8 cellular contexts compared by ENCODE assay signal in the genomic region with DNA sequence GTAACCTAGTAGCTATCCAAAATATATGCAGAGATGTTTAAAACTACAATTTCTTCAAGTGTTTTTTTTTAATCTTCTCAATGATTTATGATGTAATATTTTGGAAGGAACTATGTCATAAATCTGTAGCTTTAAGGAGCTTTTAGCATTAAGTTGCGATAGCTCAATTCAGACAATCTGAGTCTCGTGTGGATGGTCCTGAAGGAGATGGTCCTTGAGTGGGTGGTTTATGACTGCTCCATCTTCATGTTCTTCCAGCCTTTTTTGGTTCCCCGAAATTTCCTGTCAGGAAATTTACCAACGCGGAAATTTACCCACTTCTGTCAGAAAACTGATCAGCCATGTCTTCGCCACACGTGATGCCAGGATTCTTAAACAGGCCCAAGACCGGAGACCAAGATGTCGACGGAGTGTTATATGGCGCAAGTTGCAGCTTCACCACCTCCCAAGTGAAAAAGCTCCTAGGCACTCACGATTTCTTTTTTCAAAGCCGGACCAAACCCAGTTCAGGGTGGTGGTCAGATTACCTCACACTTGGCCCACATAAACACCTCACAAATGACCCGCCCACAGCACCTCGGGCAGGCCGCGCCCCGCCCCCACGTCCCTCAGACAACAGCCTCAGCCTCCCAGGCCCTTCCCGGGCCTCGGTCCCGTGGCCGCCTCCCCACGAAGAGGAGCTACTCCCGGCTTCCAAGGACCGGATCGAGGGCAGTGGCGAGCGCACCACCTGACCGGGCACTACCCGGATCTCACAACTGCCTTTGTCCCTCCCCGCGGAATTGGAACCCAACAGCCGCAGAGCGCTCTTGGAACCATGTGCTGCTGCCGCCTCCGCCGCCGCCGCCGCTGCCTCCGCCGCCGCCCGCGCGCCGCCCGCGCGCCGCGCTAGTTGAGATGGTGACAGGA. TPM values are rescaled to one million over a fixed set of nuclear protein-coding genes. Genes with fewer than 3 reads are reported as not detected.
A peak's percentile ranks its signal among the peaks of the same experiment; 100 is the strongest.
DNase-seq lines count a peak whose midpoint lies in the region; ATAC-seq and TF ChIP-seq lines count a peak whose summit lies in the region.

TSS of gene MORC2 (minus strand) at position 760 of the 909 bp plus-strand sequence. CDS start 885 bp downstream, outside the sequence.

- peak within 1 kb of the TSS; percentile 87 for H2AFZ ChIP-seq in GM23248
- H2AFZ ChIP-seq in Karpas-422 (ENCODE audit: low read length), result peak within 1 kb of the TSS; percentile 17; the same call in 1 of the 2 replicates
- peak within 1 kb of the TSS; percentile 83 for H2AFZ ChIP-seq in parathyroid adenoma

- H3K9me3 ChIP-seq in GM23248 (ENCODE audit: low read depth) (no peaks in the 10 kb centered on the region), Karpas-422 (ENCODE audit: low read length) (no peaks in the 10 kb centered on the region; the same call in 1 of the 2 replicates), parathyroid adenoma (ENCODE audit: control insufficient read depth, low read length) (peaks cover 10% of the 10 kb centered on the region)

- ATAC-seq in HG03571 (IDR thresholded peaks at IDR 0.05; ENCODE audit: unreplicated experiment), result no peak

- H3K9ac ChIP-seq in GM23248, result peak within 1 kb of the TSS; percentile 94
- H3K9ac ChIP-seq in Karpas-422 (ENCODE audit: low read length), result peak within 1 kb of the TSS; percentile 86
- peak within 1 kb of the TSS; percentile 80 for H3K9ac ChIP-seq in parathyroid adenoma

- H4K20me1 ChIP-seq in GM23248 (ENCODE audit: insufficient read depth), result peaks cover 22% of the 10 kb centered on the region; the same call in 1 of the 2 replicates
- peaks cover 31% of the 10 kb centered on the region for H4K20me1 ChIP-seq in Karpas-422 (ENCODE audit: insufficient read depth, low read depth, low read length)

- peak within 1 kb of the TSS; percentile 86 for H3K27ac ChIP-seq in GM23248
- H3K27ac ChIP-seq in Karpas-422 (ENCODE audit: low read length), result peak within 1 kb of the TSS; percentile 78
- H3K27ac ChIP-seq in parathyroid adenoma, result peak within 1 kb of the TSS; percentile 93

- H3K4me3 Mint-ChIP-seq in activated naive CD4-positive, alpha-beta T cell treated with anti-CD3 and anti-CD28 coated beads, Interleukin-2, amount 50 U/mL, for 24 hours, result peak within 1 kb of the TSS; percentile 96

- no peaks in the 10 kb centered on the region for H3K27me3 Mint-ChIP-seq in activated naive CD4-positive, alpha-beta T cell treated with anti-CD3 and anti-CD28 coated beads, Interleukin-2, amount 50 U/mL, for 24 hours

- H3K27me3 ChIP-seq in GM23248 (replicated peaks; ENCODE audit: insufficient read depth) (no peaks in the 10 kb centered on the region), Karpas-422 (ENCODE audit: low read length) (no peaks in the 10 kb centered on the region), parathyroid adenoma (ENCODE audit: control insufficient read depth, insufficient read depth, low read length) (no peaks in the 10 kb centered on the region)

- H3K4me1 ChIP-seq in GM23248 (ENCODE audit: insufficient read depth), result peaks cover 43% of the 10 kb centered on the region
- peaks cover 44% of the 10 kb centered on the region for H3K4me1 ChIP-seq in Karpas-422 (ENCODE audit: low read length)
- peaks cover 4% of the 10 kb centered on the region for H3K4me1 ChIP-seq in parathyroid adenoma

- H3K4me1 Mint-ChIP-seq in activated naive CD4-positive, alpha-beta T cell treated with anti-CD3 and anti-CD28 coated beads, Interleukin-2, amount 50 U/mL, for 24 hours, result peaks cover 66% of the 10 kb centered on the region

- TF ChIP-seq CTCF in GM10266 (IDR thresholded peaks at IDR 0.05; ENCODE audit: control insufficient read depth, insufficient read depth, low read depth, missing control alignments) (no peak), parathyroid adenoma (IDR thresholded peaks at IDR 0.05) (no peak), GM10248 (IDR thresholded peaks at IDR 0.05; ENCODE audit: control extremely low read depth, extremely low read depth, low read depth, missing control alignments) (no peak)

- peak within 1 kb of the TSS; percentile 90 for H3K4me2 ChIP-seq in GM23248 (ENCODE audit: unreplicated experiment)
- peak within 1 kb of the TSS; percentile 92 for H3K4me2 ChIP-seq in Karpas-422 (ENCODE audit: low read depth, low read length, poor library complexity, severe bottlenecking)
- H3K4me2 ChIP-seq in parathyroid adenoma (ENCODE audit: low read length), result peak within 1 kb of the TSS; percentile 80

- in situ Hi-C loops in GM23248 (cut with MboI), result no loop called here

- DNase-seq in GM10266 (ENCODE audit: extremely low spot score), result peak; percentile 11
- no peak for DNase-seq in GM23248
- no peak for DNase-seq in Karpas-422
- DNase-seq in cardiac septum (ENCODE audit: low spot score), result no peak
- DNase-seq in GM10248 (ENCODE audit: extremely low spot score), result no peak

- intact Hi-C loops in cardiac septum (cut with DNase I), result loop anchor here (2.0 kb wide), 1 partner anchor 113 kb away; the partner anchor contains the start of gene SMTN

- WGBS in GM23248 (ENCODE audit: low coverage in 1 of 2, low lambda C conversion rate in 2 of 2, missing lambda C conversion rate in 2 of 2), 2 experiments, result 17 to 29% methylated on average over 32 to 52 of the region's 53 CpGs

- peak within 1 kb of the TSS; percentile 88 for H3K4me3 ChIP-seq in GM23248
- H3K4me3 ChIP-seq in Karpas-422 (ENCODE audit: low read length), result peak within 1 kb of the TSS; percentile 77
- peak within 1 kb of the TSS; percentile 81 for H3K4me3 ChIP-seq in parathyroid adenoma (ENCODE audit: low read depth, low read length)

- 0 out of 2 replicates have a peak, but pooled peaks cover 10% of the 10 kb centered on the region for H3F3A ChIP-seq in GM23248 (ENCODE audit: insufficient read depth)

- H3K36me3 ChIP-seq in GM23248 (ENCODE audit: low read depth) (peaks cover 30% of the 10 kb centered on the region), Karpas-422 (ENCODE audit: insufficient read depth, low read length) (peaks cover 52% of the 10 kb centered on the region), parathyroid adenoma (ENCODE audit: control insufficient read depth, insufficient read depth, low read length) (peaks cover 6% of the 10 kb centered on the region)

- H3K9me3 Mint-ChIP-seq in activated naive CD4-positive, alpha-beta T cell treated with anti-CD3 and anti-CD28 coated beads, Interleukin-2, amount 50 U/mL, for 24 hours, result peaks cover 25% of the 10 kb centered on the region

- peaks cover 51% of the 10 kb centered on the region for H3K36me3 Mint-ChIP-seq in activated naive CD4-positive, alpha-beta T cell treated with anti-CD3 and anti-CD28 coated beads, Interleukin-2, amount 50 U/mL, for 24 hours

- H3K9me2 ChIP-seq in GM23248 (ENCODE audit: insufficient read depth), result no peaks in the 10 kb centered on the region
- H3K9me2 ChIP-seq in Karpas-422 (replicated peaks; ENCODE audit: insufficient read depth, low read length), result no peaks in the 10 kb centered on the region

- peaks cover 93% of the 10 kb centered on the region for H3K79me2 ChIP-seq in GM23248 (ENCODE audit: insufficient read depth)
- H3K79me2 ChIP-seq in Karpas-422 (ENCODE audit: low read length), result peaks cover 91% of the 10 kb centered on the region
- peaks cover 13% of the 10 kb centered on the region for H3K79me2 ChIP-seq in parathyroid adenoma

- POLR2A ChIA-PET in GM10248 (lab: Yijun Ruan, JAX), result interaction anchor here (0.9 to 1.7 kb wide), 3 partner anchors 113 to 192 kb away, joined by 3 to 7 read pairs (median 4); partner anchors contain the start of genes RNF185, SELENOM and SMTN

- CTCF ChIA-PET in GM10248 (lab: Yijun Ruan, JAX), result interaction anchor here (1.0 to 1.9 kb wide), 4 partner anchors 8 to 117 kb away, joined by 4 to 8 read pairs (median 4); no protein-coding TSS in a partner anchor

- H3K27ac Mint-ChIP-seq in activated naive CD4-positive, alpha-beta T cell treated with anti-CD3 and anti-CD28 coated beads, Interleukin-2, amount 50 U/mL, for 24 hours, result peak within 1 kb of the TSS; percentile 98

RNA-seq across cellular contexts. Expression of gene MORC2, which starts in this region (rescaled TPM):
- total RNA-seq in GM23248 (2014; rRNA removed; shearing (Covaris generic)), result 16.1 and 16.8 TPM in 2 replicates
- polyA plus RNA-seq in GM23248 (2016; fragmentation: Nextera tagmentation; extraction: Ambion mirVana), result 13.2 and 13.3 TPM in 2 replicates
- total RNA-seq in Karpas-422 (2014; rRNA removed; shearing (Covaris generic); ENCODE audit: low replicate concordance), result 29.0 and 30.4 TPM in 2 replicates
- 20.6 TPM for total RNA-seq in cardiac septum

Comparison
In these comparisons a context has a peak if more than half of its experiments do, and no peak if none do; other contexts are left out.
1. H2AFZ ChIP-seq: peak in every context shown above with its lines; median percentile 87 in GM23248; 83 in parathyroid adenoma; 17 in Karpas-422.